In the genomic region with DNA sequence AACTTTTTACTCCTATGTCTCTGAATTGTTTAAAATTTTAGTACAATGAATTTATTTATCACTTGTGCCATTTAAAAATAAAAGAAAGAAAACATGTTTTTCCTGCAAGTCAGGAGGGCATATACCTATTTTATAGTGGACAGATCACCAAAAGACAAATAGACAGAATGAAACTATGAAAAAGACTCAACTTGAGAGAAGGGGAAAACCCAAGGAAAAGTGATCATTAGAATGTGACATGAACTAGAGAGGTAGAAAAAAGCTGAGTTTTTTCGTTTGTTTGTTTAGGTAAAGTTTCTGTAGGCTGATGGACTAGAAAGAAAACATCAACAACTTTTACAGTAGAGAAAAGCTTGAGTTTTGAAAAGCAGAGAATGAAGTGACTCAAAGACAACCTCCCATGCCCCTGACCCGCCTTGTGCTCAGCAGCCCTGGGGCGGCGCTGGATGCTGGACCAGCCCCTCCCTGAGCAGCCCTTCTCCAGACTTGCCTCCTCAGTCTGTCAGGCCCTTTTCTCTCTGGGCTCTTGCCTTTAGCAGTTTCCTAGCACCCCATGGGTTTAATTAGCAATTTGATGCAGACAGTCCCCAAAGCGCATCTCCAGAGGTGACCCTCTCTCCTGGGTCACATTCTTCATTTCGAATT, we compare ENCODE assay signal across 19 cellular contexts.
DNase-seq lines count a peak whose midpoint lies in the region; ATAC-seq lines count a peak whose summit lies in the region.
"Had no signal": no experiment of that assay in that cellular context is flagged by ENCODE, and none has a peak within 500 bp of the region (broad histone marks: within the 10 kb centered on the region; RNA-seq: fewer than 3 reads in every experiment).

No MANE protein-coding gene starts in this region.

- no peaks in the 10 kb centered on the region for H3K36me3 Mint-ChIP-seq in stimulated activated naive B cell treated with anti-CD40 and anti-IgM and Interleukin-4, amounts not matched to agents 10 μg/mL and 1 μg/mL and 100 μg/mL, for 72 hours

- no peak overlapping the region for H3K27ac Mint-ChIP-seq in stimulated activated naive CD8-positive, alpha-beta T cell treated with anti-CD3 and anti-CD28 coated beads, Interleukin-15, amount 100 ng/mL, for 72 hours
- no peak overlapping the region for H3K27ac Mint-ChIP-seq in stimulated activated naive B cell treated with anti-CD40 and anti-IgM and Interleukin-4, amounts not matched to agents 10 μg/mL and 1 μg/mL and 100 μg/mL, for 72 hours

- DNase-seq in stimulated activated naive CD8-positive, alpha-beta T cell treated with anti-CD3 and anti-CD28 coated beads, Interleukin-15, amount 100 ng/mL, for 72 hours: no peak
- no peak for DNase-seq in stimulated activated naive CD8-positive, alpha-beta T cell treated with anti-CD3 and anti-CD28 coated beads, Interleukin-15, Interleukin-2, amounts not matched to agents 100 U/mL and 50 U/mL, for 24 hours
- DNase-seq in H7 (peak; percentile 46), NCI-H345 treated with DMSO at 0.1 percent for 48 hours (lab: John Stamatoyannopoulos, UW; ENCODE audit: unreplicated experiment) (no peak)
- no peak for DNase-seq in stimulated activated naive B cell treated with anti-CD40 and anti-IgM and Interleukin-4, amounts not matched to agents 10 μg/mL and 1 μg/mL and 100 μg/mL, for 72 hours
- DNase-seq in central memory CD4-positive, alpha-beta T cell: no peak
- DNase-seq: activated CD4-positive, alpha-beta T cell treated with anti-CD3 and anti-CD28 coated beads, Interleukin-2, amount 50 U/mL, for 4 hours; activated naive CD4-positive, alpha-beta T cell treated with anti-CD3 and anti-CD28 coated beads, Interleukin-2, amount 50 U/mL, for 16 hours; C1 segment of cervical spinal cord; foreskin fibroblast; KBM-7; left colon; midbrain; NCI-H1048; NCI-H2107; NCI-H82 had no signal

- H3K36me3 ChIP-seq in H7 (replicated peaks; ENCODE audit: control insufficient read depth, insufficient read depth, low read length): no peaks in the 10 kb centered on the region
- H3K36me3 ChIP-seq: neutrophil had no signal

- no peak overlapping the region for H3K4me3 Mint-ChIP-seq in stimulated activated naive CD8-positive, alpha-beta T cell treated with anti-CD3 and anti-CD28 coated beads, Interleukin-15, amount 100 ng/mL, for 72 hours
- no peak overlapping the region for H3K4me3 Mint-ChIP-seq in stimulated activated naive B cell treated with anti-CD40 and anti-IgM and Interleukin-4, amounts not matched to agents 10 μg/mL and 1 μg/mL and 100 μg/mL, for 72 hours

- H3K9me3 Mint-ChIP-seq in stimulated activated naive CD8-positive, alpha-beta T cell treated with anti-CD3 and anti-CD28 coated beads, Interleukin-15, amount 100 ng/mL, for 72 hours: no peaks in the 10 kb centered on the region
- H3K9me3 Mint-ChIP-seq in stimulated activated naive B cell treated with anti-CD40 and anti-IgM and Interleukin-4, amounts not matched to agents 10 μg/mL and 1 μg/mL and 100 μg/mL, for 72 hours: no peaks in the 10 kb centered on the region

- peaks cover 21% of the 10 kb centered on the region for H3K4me1 Mint-ChIP-seq in stimulated activated naive CD8-positive, alpha-beta T cell treated with anti-CD3 and anti-CD28 coated beads, Interleukin-15, amount 100 ng/mL, for 72 hours
- peaks cover 9 to 19% of the 10 kb centered on the region in 2 donors for H3K4me1 Mint-ChIP-seq in stimulated activated naive B cell treated with anti-CD40 and anti-IgM and Interleukin-4, amounts not matched to agents 10 μg/mL and 1 μg/mL and 100 μg/mL, for 72 hours

- H3K27me3 Mint-ChIP-seq in stimulated activated naive CD8-positive, alpha-beta T cell treated with anti-CD3 and anti-CD28 coated beads, Interleukin-15, amount 100 ng/mL, for 72 hours: no peaks in the 10 kb centered on the region
- H3K27me3 Mint-ChIP-seq in stimulated activated naive B cell treated with anti-CD40 and anti-IgM and Interleukin-4, amounts not matched to agents 10 μg/mL and 1 μg/mL and 100 μg/mL, for 72 hours: peaks cover 0 to 5% of the 10 kb centered on the region in 2 donors

- no peak overlapping the region for H3K4me3 ChIP-seq in H7 (ENCODE audit: insufficient read depth, low read depth, low read length)

- H3K27me3 ChIP-seq in H7 (ENCODE audit: control insufficient read depth, insufficient read depth, low read length): no peaks in the 10 kb centered on the region
- H3K27me3 ChIP-seq: neutrophil had no signal

- ATAC-seq in stimulated activated naive CD8-positive, alpha-beta T cell treated with anti-CD3 and anti-CD28 coated beads, Interleukin-15, amount 100 ng/mL, for 72 hours: peak; percentile 53
- no peak for ATAC-seq in stimulated activated naive CD8-positive, alpha-beta T cell treated with anti-CD3 and anti-CD28 coated beads, Interleukin-15, Interleukin-2, amounts not matched to agents 100 U/mL and 50 U/mL, for 24 hours
- ATAC-seq in HG03520 (IDR thresholded peaks at IDR 0.05; ENCODE audit: unreplicated experiment): peak; percentile 61
- ATAC-seq in stimulated activated naive B cell treated with anti-CD40 and anti-IgM and Interleukin-4, amounts not matched to agents 10 μg/mL and 1 μg/mL and 100 μg/mL, for 72 hours (replicated peaks): peak; percentile 81 to 91
- ATAC-seq in activated CD4-positive, CD25-positive, alpha-beta regulatory T cell treated with anti-CD3 and anti-CD28 coated beads, Interleukin-2, amount 50 U/mL, for 24 hours: no peak
- ATAC-seq: left colon had no signal

Comparison
In these comparisons a context has a peak if more than half of its experiments do, and no peak if none do; other contexts are left out.
1. ATAC-seq: peak in stimulated activated naive CD8-positive, alpha-beta T cell treated with anti-CD3 and anti-CD28 coated beads, Interleukin-15, amount 100 ng/mL, for 72 hours (single experiment), HG03520 (single experiment) and stimulated activated naive B cell treated with anti-CD40 and anti-IgM and Interleukin-4, amounts not matched to agents 10 μg/mL and 1 μg/mL and 100 μg/mL, for 72 hours (2 of 2); none in stimulated activated naive CD8-positive, alpha-beta T cell treated with anti-CD3 and anti-CD28 coated beads, Interleukin-15, Interleukin-2, amounts not matched to agents 100 U/mL and 50 U/mL, for 24 hours (single experiment) and activated CD4-positive, CD25-positive, alpha-beta regulatory T cell treated with anti-CD3 and anti-CD28 coated beads, Interleukin-2, amount 50 U/mL, for 24 hours (0 of 2).